In the genomic region with DNA sequence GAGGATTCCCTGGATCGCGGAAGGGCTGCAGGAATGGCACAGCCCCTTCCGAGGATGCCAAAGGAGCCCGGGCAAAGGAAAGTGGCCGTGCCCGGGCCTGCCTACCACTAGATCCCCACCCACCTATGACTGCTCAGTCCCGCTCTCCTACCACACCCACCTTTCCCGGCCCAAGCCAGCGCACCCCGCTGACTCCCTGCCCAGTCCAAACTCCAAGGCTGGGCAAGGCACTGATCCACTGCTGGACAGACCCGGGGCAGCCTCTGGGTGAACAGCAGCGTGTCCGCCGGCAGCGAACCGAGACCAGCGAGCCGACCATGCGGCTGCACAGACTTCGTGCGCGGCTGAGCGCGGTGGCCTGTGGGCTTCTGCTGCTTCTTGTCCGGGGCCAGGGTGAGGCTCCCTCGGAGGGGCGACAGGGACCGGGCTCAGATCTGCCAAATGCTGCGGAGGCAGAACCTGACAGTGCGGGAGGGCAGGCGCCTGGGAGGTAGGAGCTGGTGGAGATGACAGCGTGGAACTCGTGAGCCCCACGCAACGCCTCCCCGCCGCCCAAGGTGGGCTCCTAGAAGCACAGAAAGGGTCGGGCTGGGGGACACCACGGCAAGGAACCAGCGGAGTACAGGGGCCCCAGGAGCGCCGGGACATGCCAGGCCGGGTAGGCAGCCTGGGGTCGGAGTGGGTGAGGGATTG, we compare ENCODE assay signal across 1 cellular context.
A peak's percentile ranks its signal among the peaks of the same experiment; 100 is the strongest.
TF ChIP-seq lines count a peak whose summit lies in the region.

A gene with protein sequence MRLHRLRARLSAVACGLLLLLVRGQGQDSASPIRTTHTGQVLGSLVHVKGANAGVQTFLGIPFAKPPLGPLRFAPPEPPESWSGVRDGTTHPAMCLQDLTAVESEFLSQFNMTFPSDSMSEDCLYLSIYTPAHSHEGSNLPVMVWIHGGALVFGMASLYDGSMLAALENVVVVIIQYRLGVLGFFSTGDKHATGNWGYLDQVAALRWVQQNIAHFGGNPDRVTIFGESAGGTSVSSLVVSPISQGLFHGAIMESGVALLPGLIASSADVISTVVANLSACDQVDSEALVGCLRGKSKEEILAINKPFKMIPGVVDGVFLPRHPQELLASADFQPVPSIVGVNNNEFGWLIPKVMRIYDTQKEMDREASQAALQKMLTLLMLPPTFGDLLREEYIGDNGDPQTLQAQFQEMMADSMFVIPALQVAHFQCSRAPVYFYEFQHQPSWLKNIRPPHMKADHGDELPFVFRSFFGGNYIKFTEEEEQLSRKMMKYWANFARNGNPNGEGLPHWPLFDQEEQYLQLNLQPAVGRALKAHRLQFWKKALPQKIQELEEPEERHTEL (plus strand): TSS at position 198 of the 693 bp plus-strand sequence. CDS start 120 bp downstream, at position 318.

TF ChIP-seq in HepG2, 621 proteins besides CTCF, POLR2A, EP300 and RAD21 (continued from another document and continues in another):
- TF ChIP-seq, protein P1, sequence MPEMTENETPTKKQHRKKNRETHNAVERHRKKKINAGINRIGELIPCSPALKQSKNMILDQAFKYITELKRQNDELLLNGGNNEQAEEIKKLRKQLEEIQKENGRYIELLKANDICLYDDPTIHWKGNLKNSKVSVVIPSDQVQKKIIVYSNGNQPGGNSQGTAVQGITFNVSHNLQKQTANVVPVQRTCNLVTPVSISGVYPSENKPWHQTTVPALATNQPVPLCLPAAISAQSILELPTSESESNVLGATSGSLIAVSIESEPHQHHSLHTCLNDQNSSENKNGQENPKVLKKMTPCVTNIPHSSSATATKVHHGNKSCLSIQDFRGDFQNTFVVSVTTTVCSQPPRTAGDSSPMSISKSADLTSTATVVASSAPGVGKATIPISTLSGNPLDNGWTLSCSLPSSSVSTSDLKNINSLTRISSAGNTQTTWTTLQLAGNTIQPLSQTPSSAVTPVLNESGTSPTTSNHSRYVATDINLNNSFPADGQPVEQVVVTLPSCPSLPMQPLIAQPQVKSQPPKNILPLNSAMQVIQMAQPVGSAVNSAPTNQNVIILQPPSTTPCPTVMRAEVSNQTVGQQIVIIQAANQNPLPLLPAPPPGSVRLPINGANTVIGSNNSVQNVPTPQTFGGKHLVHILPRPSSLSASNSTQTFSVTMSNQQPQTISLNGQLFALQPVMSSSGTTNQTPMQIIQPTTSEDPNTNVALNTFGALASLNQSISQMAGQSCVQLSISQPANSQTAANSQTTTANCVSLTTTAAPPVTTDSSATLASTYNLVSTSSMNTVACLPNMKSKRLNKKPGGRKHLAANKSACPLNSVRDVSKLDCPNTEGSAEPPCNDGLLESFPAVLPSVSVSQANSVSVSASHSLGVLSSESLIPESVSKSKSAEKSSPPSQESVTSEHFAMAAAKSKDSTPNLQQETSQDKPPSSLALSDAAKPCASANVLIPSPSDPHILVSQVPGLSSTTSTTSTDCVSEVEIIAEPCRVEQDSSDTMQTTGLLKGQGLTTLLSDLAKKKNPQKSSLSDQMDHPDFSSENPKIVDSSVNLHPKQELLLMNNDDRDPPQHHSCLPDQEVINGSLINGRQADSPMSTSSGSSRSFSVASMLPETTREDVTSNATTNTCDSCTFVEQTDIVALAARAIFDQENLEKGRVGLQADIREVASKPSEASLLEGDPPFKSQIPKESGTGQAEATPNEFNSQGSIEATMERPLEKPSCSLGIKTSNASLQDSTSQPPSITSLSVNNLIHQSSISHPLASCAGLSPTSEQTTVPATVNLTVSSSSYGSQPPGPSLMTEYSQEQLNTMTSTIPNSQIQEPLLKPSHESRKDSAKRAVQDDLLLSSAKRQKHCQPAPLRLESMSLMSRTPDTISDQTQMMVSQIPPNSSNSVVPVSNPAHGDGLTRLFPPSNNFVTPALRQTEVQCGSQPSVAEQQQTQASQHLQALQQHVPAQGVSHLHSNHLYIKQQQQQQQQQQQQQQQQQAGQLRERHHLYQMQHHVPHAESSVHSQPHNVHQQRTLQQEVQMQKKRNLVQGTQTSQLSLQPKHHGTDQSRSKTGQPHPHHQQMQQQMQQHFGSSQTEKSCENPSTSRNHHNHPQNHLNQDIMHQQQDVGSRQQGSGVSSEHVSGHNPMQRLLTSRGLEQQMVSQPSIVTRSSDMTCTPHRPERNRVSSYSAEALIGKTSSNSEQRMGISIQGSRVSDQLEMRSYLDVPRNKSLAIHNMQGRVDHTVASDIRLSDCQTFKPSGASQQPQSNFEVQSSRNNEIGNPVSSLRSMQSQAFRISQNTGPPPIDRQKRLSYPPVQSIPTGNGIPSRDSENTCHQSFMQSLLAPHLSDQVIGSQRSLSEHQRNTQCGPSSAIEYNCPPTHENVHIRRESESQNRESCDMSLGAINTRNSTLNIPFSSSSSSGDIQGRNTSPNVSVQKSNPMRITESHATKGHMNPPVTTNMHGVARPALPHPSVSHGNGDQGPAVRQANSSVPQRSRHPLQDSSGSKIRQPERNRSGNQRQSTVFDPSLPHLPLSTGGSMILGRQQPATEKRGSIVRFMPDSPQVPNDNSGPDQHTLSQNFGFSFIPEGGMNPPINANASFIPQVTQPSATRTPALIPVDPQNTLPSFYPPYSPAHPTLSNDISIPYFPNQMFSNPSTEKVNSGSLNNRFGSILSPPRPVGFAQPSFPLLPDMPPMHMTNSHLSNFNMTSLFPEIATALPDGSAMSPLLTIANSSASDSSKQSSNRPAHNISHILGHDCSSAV (CRISPR knock-in tag; IDR thresholded peaks at IDR 0.05; ENCODE audit: borderline replicate concordance) = no peak
- TF ChIP-seq ZC3H4 (CRISPR knock-in tag; IDR thresholded peaks at IDR 0.05; ENCODE audit: borderline replicate concordance) = 0 out of 2 replicates have a peak, but pooled peaks have one; percentile 40
- no peak for TF ChIP-seq CBFB (CRISPR knock-in tag; IDR thresholded peaks at IDR 0.05)
- TF ChIP-seq SOX5 (CRISPR knock-in tag; IDR thresholded peaks at IDR 0.05; ENCODE audit: borderline replicate concordance) = no peak
- peak; percentile 83 for TF ChIP-seq HOXA3 (CRISPR knock-in tag; IDR thresholded peaks at IDR 0.05)
- peak; percentile 82; the same call in 1 of the 2 replicates for TF ChIP-seq NKX3-1 (CRISPR knock-in tag; IDR thresholded peaks at IDR 0.05)
- TF ChIP-seq ZNF891 (CRISPR knock-in tag; IDR thresholded peaks at IDR 0.05) = no peak; the same call in 1 of the 2 replicates
- TF ChIP-seq, protein P2, sequence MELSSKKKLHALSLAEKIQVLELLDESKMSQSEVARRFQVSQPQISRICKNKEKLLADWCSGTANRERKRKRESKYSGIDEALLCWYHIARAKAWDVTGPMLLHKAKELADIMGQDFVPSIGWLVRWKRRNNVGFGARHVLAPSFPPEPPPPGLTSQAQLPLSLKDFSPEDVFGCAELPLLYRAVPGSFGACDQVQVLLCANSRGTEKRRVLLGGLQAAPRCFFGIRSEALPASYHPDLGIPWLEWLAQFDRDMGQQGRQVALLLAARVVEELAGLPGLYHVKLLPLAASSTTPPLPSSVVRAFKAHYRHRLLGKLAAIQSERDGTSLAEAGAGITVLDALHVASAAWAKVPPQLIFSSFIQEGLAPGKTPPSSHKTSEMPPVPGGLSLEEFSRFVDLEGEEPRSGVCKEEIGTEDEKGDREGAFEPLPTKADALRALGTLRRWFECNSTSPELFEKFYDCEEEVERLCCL (CRISPR knock-in tag; IDR thresholded peaks at IDR 0.05; ENCODE audit: borderline replicate concordance) = no peak
- TF ChIP-seq, protein P3, sequence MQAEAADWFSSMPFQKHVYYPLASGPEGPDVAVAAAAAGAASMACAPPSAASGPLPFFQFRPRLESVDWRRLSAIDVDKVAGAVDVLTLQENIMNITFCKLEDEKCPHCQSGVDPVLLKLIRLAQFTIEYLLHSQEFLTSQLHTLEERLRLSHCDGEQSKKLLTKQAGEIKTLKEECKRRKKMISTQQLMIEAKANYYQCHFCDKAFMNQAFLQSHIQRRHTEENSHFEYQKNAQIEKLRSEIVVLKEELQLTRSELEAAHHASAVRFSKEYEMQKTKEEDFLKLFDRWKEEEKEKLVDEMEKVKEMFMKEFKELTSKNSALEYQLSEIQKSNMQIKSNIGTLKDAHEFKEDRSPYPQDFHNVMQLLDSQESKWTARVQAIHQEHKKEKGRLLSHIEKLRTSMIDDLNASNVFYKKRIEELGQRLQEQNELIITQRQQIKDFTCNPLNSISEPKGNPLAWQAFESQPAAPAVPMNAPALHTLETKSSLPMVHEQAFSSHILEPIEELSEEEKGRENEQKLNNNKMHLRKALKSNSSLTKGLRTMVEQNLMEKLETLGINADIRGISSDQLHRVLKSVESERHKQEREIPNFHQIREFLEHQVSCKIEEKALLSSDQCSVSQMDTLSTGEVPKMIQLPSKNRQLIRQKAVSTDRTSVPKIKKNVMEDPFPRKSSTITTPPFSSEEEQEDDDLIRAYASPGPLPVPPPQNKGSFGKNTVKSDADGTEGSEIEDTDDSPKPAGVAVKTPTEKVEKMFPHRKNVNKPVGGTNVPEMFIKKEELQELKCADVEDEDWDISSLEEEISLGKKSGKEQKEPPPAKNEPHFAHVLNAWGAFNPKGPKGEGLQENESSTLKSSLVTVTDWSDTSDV (CRISPR knock-in tag; IDR thresholded peaks at IDR 0.05) = 0 out of 2 replicates have a peak, but pooled peaks have one; percentile 16
- TF ChIP-seq ZNF331 (CRISPR knock-in tag; IDR thresholded peaks at IDR 0.05) = peak; percentile 49; the same call in 1 of the 2 replicates
- TF ChIP-seq MIXL1 (CRISPR knock-in tag; IDR thresholded peaks at IDR 0.05) = no peak
- no peak for TF ChIP-seq SMYD3 (CRISPR knock-in tag; IDR thresholded peaks at IDR 0.05)
- TF ChIP-seq, protein P4, sequence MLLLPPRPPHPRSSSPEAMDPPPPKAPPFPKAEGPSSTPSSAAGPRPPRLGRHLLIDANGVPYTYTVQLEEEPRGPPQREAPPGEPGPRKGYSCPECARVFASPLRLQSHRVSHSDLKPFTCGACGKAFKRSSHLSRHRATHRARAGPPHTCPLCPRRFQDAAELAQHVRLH (CRISPR knock-in tag; IDR thresholded peaks at IDR 0.05; ENCODE audit: borderline replicate concordance, low read depth) = peak; percentile 81
- TF ChIP-seq HNF4A (CRISPR knock-in tag; IDR thresholded peaks at IDR 0.05) = peak; percentile 95
- no peak for TF ChIP-seq TCF12 (IDR thresholded peaks at IDR 0.05)
- TF ChIP-seq TCF12 (CRISPR knock-in tag; IDR thresholded peaks at IDR 0.05) = no peak
- peak; percentile 97 for TF ChIP-seq ZNF589 (CRISPR knock-in tag; conservative IDR thresholded peaks at IDR 0.05)
- peak; percentile 95; the same call in 1 of the 2 replicates for TF ChIP-seq KLF13 (CRISPR knock-in tag; IDR thresholded peaks at IDR 0.05)
- TF ChIP-seq ZNF382 (CRISPR knock-in tag; IDR thresholded peaks at IDR 0.05; ENCODE audit: borderline replicate concordance) = no peak
- TF ChIP-seq, protein P5, sequence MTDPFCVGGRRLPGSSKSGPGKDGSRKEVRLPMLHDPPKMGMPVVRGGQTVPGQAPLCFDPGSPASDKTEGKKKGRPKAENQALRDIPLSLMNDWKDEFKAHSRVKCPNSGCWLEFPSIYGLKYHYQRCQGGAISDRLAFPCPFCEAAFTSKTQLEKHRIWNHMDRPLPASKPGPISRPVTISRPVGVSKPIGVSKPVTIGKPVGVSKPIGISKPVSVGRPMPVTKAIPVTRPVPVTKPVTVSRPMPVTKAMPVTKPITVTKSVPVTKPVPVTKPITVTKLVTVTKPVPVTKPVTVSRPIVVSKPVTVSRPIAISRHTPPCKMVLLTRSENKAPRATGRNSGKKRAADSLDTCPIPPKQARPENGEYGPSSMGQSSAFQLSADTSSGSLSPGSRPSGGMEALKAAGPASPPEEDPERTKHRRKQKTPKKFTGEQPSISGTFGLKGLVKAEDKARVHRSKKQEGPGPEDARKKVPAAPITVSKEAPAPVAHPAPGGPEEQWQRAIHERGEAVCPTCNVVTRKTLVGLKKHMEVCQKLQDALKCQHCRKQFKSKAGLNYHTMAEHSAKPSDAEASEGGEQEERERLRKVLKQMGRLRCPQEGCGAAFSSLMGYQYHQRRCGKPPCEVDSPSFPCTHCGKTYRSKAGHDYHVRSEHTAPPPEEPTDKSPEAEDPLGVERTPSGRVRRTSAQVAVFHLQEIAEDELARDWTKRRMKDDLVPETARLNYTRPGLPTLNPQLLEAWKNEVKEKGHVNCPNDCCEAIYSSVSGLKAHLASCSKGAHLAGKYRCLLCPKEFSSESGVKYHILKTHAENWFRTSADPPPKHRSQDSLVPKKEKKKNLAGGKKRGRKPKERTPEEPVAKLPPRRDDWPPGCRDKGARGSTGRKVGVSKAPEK (CRISPR knock-in tag; IDR thresholded peaks at IDR 0.05; ENCODE audit: borderline replicate concordance) = no peak; the same call in 1 of the 2 replicates
- TF ChIP-seq GABPB1 (CRISPR knock-in tag; IDR thresholded peaks at IDR 0.05) = peak; percentile 75
- peak; percentile 75; the same call in 1 of the 2 replicates for TF ChIP-seq CAMTA2 (CRISPR knock-in tag; IDR thresholded peaks at IDR 0.05; ENCODE audit: borderline replicate concordance)
- TF ChIP-seq, protein P6, sequence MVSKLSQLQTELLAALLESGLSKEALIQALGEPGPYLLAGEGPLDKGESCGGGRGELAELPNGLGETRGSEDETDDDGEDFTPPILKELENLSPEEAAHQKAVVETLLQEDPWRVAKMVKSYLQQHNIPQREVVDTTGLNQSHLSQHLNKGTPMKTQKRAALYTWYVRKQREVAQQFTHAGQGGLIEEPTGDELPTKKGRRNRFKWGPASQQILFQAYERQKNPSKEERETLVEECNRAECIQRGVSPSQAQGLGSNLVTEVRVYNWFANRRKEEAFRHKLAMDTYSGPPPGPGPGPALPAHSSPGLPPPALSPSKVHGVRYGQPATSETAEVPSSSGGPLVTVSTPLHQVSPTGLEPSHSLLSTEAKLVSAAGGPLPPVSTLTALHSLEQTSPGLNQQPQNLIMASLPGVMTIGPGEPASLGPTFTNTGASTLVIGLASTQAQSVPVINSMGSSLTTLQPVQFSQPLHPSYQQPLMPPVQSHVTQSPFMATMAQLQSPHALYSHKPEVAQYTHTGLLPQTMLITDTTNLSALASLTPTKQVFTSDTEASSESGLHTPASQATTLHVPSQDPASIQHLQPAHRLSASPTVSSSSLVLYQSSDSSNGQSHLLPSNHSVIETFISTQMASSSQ (IDR thresholded peaks at IDR 0.05; ENCODE audit: low read depth) = no peak
- TF ChIP-seq, protein P6 (CRISPR knock-in tag; IDR thresholded peaks at IDR 0.05; ENCODE audit: borderline replicate concordance) = no peak
